In genomic region chr9:13568446-13568845, GRCh38 we compare ENCODE assay signal across 9 cellular contexts.
DNase-seq lines count a peak whose midpoint lies in the region; ATAC-seq and TF ChIP-seq lines count a peak whose summit lies in the region.
"Had no signal": no experiment of that assay in that cellular context is flagged by ENCODE, and none has a peak within 500 bp of the region (broad histone marks: within the 10 kb centered on the region; RNA-seq: fewer than 3 reads in every experiment).

No MANE protein-coding gene starts in this region.

- H3K27ac Mint-ChIP-seq in neural crest cell (ENCODE audit: unreplicated experiment) = peak overlapping the region; percentile 91
- H3K27ac Mint-ChIP-seq in activated CD8-positive, alpha-beta T cell treated with anti-CD3 and anti-CD28 coated beads for 36 hours = no peak overlapping the region
- H3K27ac Mint-ChIP-seq: stimulated activated naive CD8-positive, alpha-beta T cell treated with anti-CD3 and anti-CD28 coated beads, Interleukin-15, amount 100 ng/mL, for 72 hours had no signal

- CTCF ChIA-PET in activated CD8-positive, alpha-beta T cell treated with anti-CD3 and anti-CD28 coated beads for 36 hours (lab: Charles Lee) = no interaction called here

- POLR2A ChIA-PET in activated CD8-positive, alpha-beta T cell treated with anti-CD3 and anti-CD28 coated beads for 36 hours (lab: Charles Lee) = no interaction called here

- no peak for ATAC-seq in GM21825 (IDR thresholded peaks at IDR 0.05; ENCODE audit: unreplicated experiment)
- no peak for ATAC-seq in activated CD8-positive, alpha-beta T cell treated with anti-CD3 and anti-CD28 coated beads for 36 hours
- ATAC-seq in HG03135 (IDR thresholded peaks at IDR 0.05; ENCODE audit: unreplicated experiment) = no peak
- ATAC-seq: stimulated activated naive CD8-positive, alpha-beta T cell treated with anti-CD3 and anti-CD28 coated beads, Interleukin-15, amount 100 ng/mL, for 72 hours had no signal

- peak overlapping the region; percentile 75 for H3K4me3 Mint-ChIP-seq in neural crest cell
- H3K4me3 Mint-ChIP-seq in activated CD8-positive, alpha-beta T cell treated with anti-CD3 and anti-CD28 coated beads for 36 hours = no peak overlapping the region

- H3K9me3 ChIP-seq in BLaER1 treated with 17β-estradiol and CSF1 and Interleukin-3, amounts not matched to agents 10 nM and 100 nM (replicated peaks in 1 of 11) = no peaks in the 10 kb centered on the region

- TF ChIP-seq CTCF in fibroblast of villous mesenchyme (IDR thresholded peaks at IDR 0.05; ENCODE audit: insufficient read depth, low read depth, low read length) = no peak
- TF ChIP-seq CTCF in neural crest cell (conservative IDR thresholded peaks at IDR 0.05) = no peak
- no peak for TF ChIP-seq CTCF in activated CD8-positive, alpha-beta T cell treated with anti-CD3 and anti-CD28 coated beads for 36 hours (IDR thresholded peaks at IDR 0.05)

- peaks cover 0 to 7% (median 0%) of the 10 kb centered on the region in 11 experiments; a peak in 8 of 22 replicates for H3K27me3 ChIP-seq in BLaER1 treated with 17β-estradiol and CSF1 and Interleukin-3, amounts not matched to agents 10 nM and 100 nM

- intact Hi-C loops in activated CD8-positive, alpha-beta T cell treated with anti-CD3 and anti-CD28 coated beads for 36 hours (cut with micrococcal nuclease) = no loop called here

- peaks cover 24% of the 10 kb centered on the region for H3K4me1 Mint-ChIP-seq in neural crest cell
- no peaks in the 10 kb centered on the region for H3K4me1 Mint-ChIP-seq in activated CD8-positive, alpha-beta T cell treated with anti-CD3 and anti-CD28 coated beads for 36 hours (ENCODE audit: low read depth)
- H3K4me1 Mint-ChIP-seq: stimulated activated naive CD8-positive, alpha-beta T cell treated with anti-CD3 and anti-CD28 coated beads, Interleukin-15, amount 100 ng/mL, for 72 hours had no signal

- H3K27me3 Mint-ChIP-seq in neural crest cell (ENCODE audit: low read depth) = no peaks in the 10 kb centered on the region
- H3K27me3 Mint-ChIP-seq in activated CD8-positive, alpha-beta T cell treated with anti-CD3 and anti-CD28 coated beads for 36 hours = peaks cover 3% of the 10 kb centered on the region

- H3K4me1 ChIP-seq in BLaER1 treated with 17β-estradiol and CSF1 and Interleukin-3, amounts not matched to agents 10 nM and 100 nM = peaks cover 0 to 17% (median 6%) of the 10 kb centered on the region in 10 experiments; a peak in 5 of 20 replicates

- DNase-seq in NCI-H748 (lab: John Stamatoyannopoulos, UW; ENCODE audit: unreplicated experiment) (peak; percentile 79), fibroblast of villous mesenchyme (ENCODE audit: low read depth) (no peak), neural crest cell (ENCODE audit: low read depth, low spot score) (peak; percentile 2), DMS 273 treated with DMSO at 0.1 percent for 48 hours (lab: John Stamatoyannopoulos, UW) (no peak)
- no peak for DNase-seq in activated CD8-positive, alpha-beta T cell treated with anti-CD3 and anti-CD28 coated beads for 36 hours
- DNase-seq: stimulated activated naive CD8-positive, alpha-beta T cell treated with anti-CD3 and anti-CD28 coated beads, Interleukin-15, amount 100 ng/mL, for 72 hours had no signal

- no peak overlapping the region for H3K27ac ChIP-seq in BLaER1 treated with 17β-estradiol and CSF1 and Interleukin-3, amounts not matched to agents 10 nM and 100 nM

- no peaks in the 10 kb centered on the region for H4K20me1 ChIP-seq in BLaER1 treated with 17β-estradiol and CSF1 and Interleukin-3, amounts not matched to agents 10 nM and 100 nM

- peak overlapping the region in 1 of 11 experiments; percentile 16; a peak in 2 of 22 replicates for H3K9ac ChIP-seq in BLaER1 treated with 17β-estradiol and CSF1 and Interleukin-3, amounts not matched to agents 10 nM and 100 nM

- peak overlapping the region in 4 of 10 experiments; percentile 15 to 40 (median 27); a peak in 4 of 20 replicates for H3K4me3 ChIP-seq in BLaER1 treated with 17β-estradiol and CSF1 and Interleukin-3, amounts not matched to agents 10 nM and 100 nM
- peak overlapping the region; percentile 35 for H3K4me3 ChIP-seq in fibroblast of villous mesenchyme (ENCODE audit: low read depth, low read length)

- peak overlapping the region; percentile 29 to 69 (median 46) for H3K4me2 ChIP-seq in BLaER1 treated with 17β-estradiol and CSF1 and Interleukin-3, amounts not matched to agents 10 nM and 100 nM

- H3K36me3 Mint-ChIP-seq in neural crest cell (ENCODE audit: low read depth) = no peaks in the 10 kb centered on the region
- no peaks in the 10 kb centered on the region for H3K36me3 Mint-ChIP-seq in activated CD8-positive, alpha-beta T cell treated with anti-CD3 and anti-CD28 coated beads for 36 hours (ENCODE audit: low read depth)

- no peaks in the 10 kb centered on the region for H3K36me3 ChIP-seq in BLaER1 treated with 17β-estradiol and CSF1 and Interleukin-3, amounts not matched to agents 10 nM and 100 nM

- no peaks in the 10 kb centered on the region for H3K9me3 Mint-ChIP-seq in neural crest cell
- H3K9me3 Mint-ChIP-seq in activated CD8-positive, alpha-beta T cell treated with anti-CD3 and anti-CD28 coated beads for 36 hours = peaks cover 3% of the 10 kb centered on the region
- H3K9me3 Mint-ChIP-seq: stimulated activated naive CD8-positive, alpha-beta T cell treated with anti-CD3 and anti-CD28 coated beads, Interleukin-15, amount 100 ng/mL, for 72 hours had no signal

Comparison
In these comparisons a context has a peak if more than half of its experiments do, and no peak if none do; other contexts are left out.
1. DNase-seq: peak in NCI-H748 (single experiment) and neural crest cell (single experiment); none in fibroblast of villous mesenchyme (single experiment), DMS 273 treated with DMSO at 0.1 percent for 48 hours (single experiment) and activated CD8-positive, alpha-beta T cell treated with anti-CD3 and anti-CD28 coated beads for 36 hours (single experiment).